ENCODE assay signal across 19 cellular contexts in the genomic region with DNA sequence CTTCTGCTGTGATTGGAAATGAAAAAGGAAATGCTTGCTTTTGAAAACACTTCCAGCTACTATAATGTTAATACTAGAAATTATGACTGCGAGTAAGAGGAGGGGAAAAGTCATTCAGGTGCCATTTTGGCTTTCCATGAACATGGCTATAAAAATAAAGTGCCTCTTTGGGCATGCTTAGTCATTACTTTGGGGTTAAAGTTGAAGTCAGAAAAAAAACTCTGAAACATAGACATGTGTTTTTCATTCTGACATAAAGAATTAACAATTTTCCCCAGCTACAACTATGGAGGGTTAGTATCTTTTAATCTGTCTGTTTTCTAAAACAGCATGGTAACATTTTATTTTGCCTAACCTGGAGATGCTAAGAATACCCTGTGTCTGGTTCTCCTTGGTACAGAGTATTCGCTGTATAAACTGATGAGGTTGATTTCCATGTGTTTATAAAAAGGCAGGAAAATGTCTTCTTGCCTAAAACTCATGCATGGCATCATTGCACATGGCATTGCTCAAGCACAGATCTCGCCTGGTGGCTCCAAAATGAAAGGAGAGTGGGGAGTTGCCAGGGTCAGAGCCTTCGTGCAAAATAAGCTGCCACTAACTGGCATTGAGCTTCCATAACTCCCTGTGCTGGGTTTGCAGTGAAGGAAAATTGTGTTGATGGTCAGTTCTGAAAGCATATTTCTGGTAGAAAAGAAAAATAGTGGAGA.
DNase-seq lines count a peak whose midpoint lies in the region; ATAC-seq and TF ChIP-seq lines count a peak whose summit lies in the region.
"Had no signal": no experiment of that assay in that cellular context is flagged by ENCODE, and none has a peak within 500 bp of the region (broad histone marks: within the 10 kb centered on the region; RNA-seq: fewer than 3 reads in every experiment).

No MANE protein-coding gene starts in this region.

- H3F3A ChIP-seq in GM23338 (replicated peaks; ENCODE audit: low read depth) = no peaks in the 10 kb centered on the region

- DNase-seq in GM23338 (ENCODE audit: low spot score) (no peak), SK-MEL-5 (ENCODE audit: low read depth, low spot score) (peak; percentile 35), fibroblast of gingiva (ENCODE audit: low read depth) (peak; percentile 50), thoracic aorta (ENCODE audit: low spot score) (no peak), A172 (ENCODE audit: low spot score) (no peak), NCI-H1048 (lab: John Stamatoyannopoulos, UW) (no peak)
- DNase-seq: AML-193, DMS79, KG1, NCI-H1417 treated with DMSO at 0.1 percent for 48 hours, NCI-H187 treated with DMSO at 0.1 percent for 48 hours, NCI-H2227 treated with DMSO at 0.1 percent for 48 hours, NCI-H510A treated with DMSO at 0.1 percent for 48 hours, NCI-H774, SHP77 had no signal

- no peak overlapping the region for H3K4me3 Mint-ChIP-seq in GM23338
- H3K4me3 Mint-ChIP-seq: CD14-positive monocyte had no signal

- no peaks in the 10 kb centered on the region for H3K9me2 ChIP-seq in GM23338 (ENCODE audit: insufficient read depth)

- H3K9me3 ChIP-seq in thoracic aorta = no peaks in the 10 kb centered on the region

- ATAC-seq in GM23338 (no peak), thoracic aorta (ENCODE audit: insufficient number of reproducible peaks, low FRiP score, low read depth) (no peak), GM21360 (IDR thresholded peaks at IDR 0.05; ENCODE audit: unreplicated experiment) (no peak), GM19023 (IDR thresholded peaks at IDR 0.05; ENCODE audit: unreplicated experiment) (no peak)
- ATAC-seq: HepG2 had no signal

- no peaks in the 10 kb centered on the region for H3K36me3 Mint-ChIP-seq in GM23338 (ENCODE audit: low read depth)
- H3K36me3 Mint-ChIP-seq: CD14-positive monocyte had no signal

- H3K27ac ChIP-seq in GM23338 (ENCODE audit: low read depth) (peak overlapping the region; percentile 72; the same call in 1 of the 2 replicates), thoracic aorta (peak overlapping the region; percentile 22 to 52)

- H3K4me1 ChIP-seq in GM23338 (ENCODE audit: insufficient read depth) (peaks cover 10% of the 10 kb centered on the region), thoracic aorta (ENCODE audit: control insufficient read depth in 1 of 2, low read depth in 2 of 2) (peaks cover 0 to 17% of the 10 kb centered on the region in 2 donors)

- H3K4me1 Mint-ChIP-seq in GM23338 = peaks cover 13% of the 10 kb centered on the region

- H2AFZ ChIP-seq in GM23338 = no peak overlapping the region

- no peaks in the 10 kb centered on the region for H3K79me2 ChIP-seq in GM23338 (replicated peaks; ENCODE audit: insufficient read depth)

- TF ChIP-seq CTCF in GM23338 (conservative IDR thresholded peaks at IDR 0.05; ENCODE audit: low read depth in 2 of 2) (no peak), thoracic aorta (IDR thresholded peaks at IDR 0.05) (no peak)

- H4K20me1 ChIP-seq in GM23338 (replicated peaks; ENCODE audit: insufficient read depth) = no peaks in the 10 kb centered on the region

- H3K4me3 ChIP-seq in GM23338 (no peak overlapping the region), thoracic aorta (no peak overlapping the region)

- no peaks in the 10 kb centered on the region for H3K9me3 Mint-ChIP-seq in GM23338

- H3K27me3 ChIP-seq in GM23338 (ENCODE audit: insufficient read depth) = no peaks in the 10 kb centered on the region
- H3K27me3 ChIP-seq in thoracic aorta (replicated peaks; ENCODE audit: insufficient read depth) = no peaks in the 10 kb centered on the region

- H3K27me3 Mint-ChIP-seq in GM23338 (ENCODE audit: insufficient read depth, low read depth, poor library complexity) = peaks cover 2% of the 10 kb centered on the region

- in situ Hi-C loops in SK-MEL-5 (cut with HindIII; ENCODE audit: low pct_unique_long_range_greater_than_20kb, low sequenced_read_pairs) = no loop called here

- no peak overlapping the region for H3K27ac Mint-ChIP-seq in GM23338
- H3K27ac Mint-ChIP-seq: CD14-positive monocyte had no signal

- H3K36me3 ChIP-seq in GM23338 (ENCODE audit: insufficient read depth) = no peaks in the 10 kb centered on the region
- no peaks in the 10 kb centered on the region for H3K36me3 ChIP-seq in thoracic aorta

- H3K4me2 ChIP-seq in GM23338 = no peak overlapping the region

TF ChIP-seq in GM23338, 12 proteins besides CTCF, POLR2A, EP300 and RAD21 (continues in another document):
- no peak for TF ChIP-seq STAT1 (IDR thresholded peaks at IDR 0.05; ENCODE audit: unreplicated experiment)
- no peak for TF ChIP-seq POLR2AphosphoS5 (IDR thresholded peaks at IDR 0.05; ENCODE audit: low read depth)
- no peak for TF ChIP-seq ZNF114 (CRISPR knock-in tag; IDR thresholded peaks at IDR 0.05)
- TF ChIP-seq ZNF331 (CRISPR knock-in tag; IDR thresholded peaks at IDR 0.05; ENCODE audit: low read depth) = no peak
- no peak for TF ChIP-seq JUNB (IDR thresholded peaks at IDR 0.05; ENCODE audit: unreplicated experiment)
- TF ChIP-seq, protein P1, sequence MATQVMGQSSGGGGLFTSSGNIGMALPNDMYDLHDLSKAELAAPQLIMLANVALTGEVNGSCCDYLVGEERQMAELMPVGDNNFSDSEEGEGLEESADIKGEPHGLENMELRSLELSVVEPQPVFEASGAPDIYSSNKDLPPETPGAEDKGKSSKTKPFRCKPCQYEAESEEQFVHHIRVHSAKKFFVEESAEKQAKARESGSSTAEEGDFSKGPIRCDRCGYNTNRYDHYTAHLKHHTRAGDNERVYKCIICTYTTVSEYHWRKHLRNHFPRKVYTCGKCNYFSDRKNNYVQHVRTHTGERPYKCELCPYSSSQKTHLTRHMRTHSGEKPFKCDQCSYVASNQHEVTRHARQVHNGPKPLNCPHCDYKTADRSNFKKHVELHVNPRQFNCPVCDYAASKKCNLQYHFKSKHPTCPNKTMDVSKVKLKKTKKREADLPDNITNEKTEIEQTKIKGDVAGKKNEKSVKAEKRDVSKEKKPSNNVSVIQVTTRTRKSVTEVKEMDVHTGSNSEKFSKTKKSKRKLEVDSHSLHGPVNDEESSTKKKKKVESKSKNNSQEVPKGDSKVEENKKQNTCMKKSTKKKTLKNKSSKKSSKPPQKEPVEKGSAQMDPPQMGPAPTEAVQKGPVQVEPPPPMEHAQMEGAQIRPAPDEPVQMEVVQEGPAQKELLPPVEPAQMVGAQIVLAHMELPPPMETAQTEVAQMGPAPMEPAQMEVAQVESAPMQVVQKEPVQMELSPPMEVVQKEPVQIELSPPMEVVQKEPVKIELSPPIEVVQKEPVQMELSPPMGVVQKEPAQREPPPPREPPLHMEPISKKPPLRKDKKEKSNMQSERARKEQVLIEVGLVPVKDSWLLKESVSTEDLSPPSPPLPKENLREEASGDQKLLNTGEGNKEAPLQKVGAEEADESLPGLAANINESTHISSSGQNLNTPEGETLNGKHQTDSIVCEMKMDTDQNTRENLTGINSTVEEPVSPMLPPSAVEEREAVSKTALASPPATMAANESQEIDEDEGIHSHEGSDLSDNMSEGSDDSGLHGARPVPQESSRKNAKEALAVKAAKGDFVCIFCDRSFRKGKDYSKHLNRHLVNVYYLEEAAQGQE (IDR thresholded peaks at IDR 0.05; ENCODE audit: unreplicated experiment) = no peak

Comparison
In these comparisons a context has a peak if more than half of its experiments do, and no peak if none do; other contexts are left out.
1. DNase-seq: peak in SK-MEL-5 (single experiment) and fibroblast of gingiva (single experiment); none in GM23338 (single experiment), thoracic aorta (single experiment), A172 (single experiment) and NCI-H1048 (single experiment).